ENCODE assay signal across 20 cellular contexts in genomic region chr1:187909382-187909781, GRCh38.
DNase-seq lines count a peak whose midpoint lies in the region; ATAC-seq, FAIRE-seq and TF ChIP-seq lines count a peak whose summit lies in the region.
"Had no signal": no experiment of that assay in that cellular context is flagged by ENCODE, and none has a peak within 500 bp of the region (broad histone marks: within the 10 kb centered on the region; RNA-seq: fewer than 3 reads in every experiment).

No MANE protein-coding gene starts in this region.

- no peaks in the 10 kb centered on the region for H3K27me3 Mint-ChIP-seq in WTC11 (ENCODE audit: low read depth)
- H3K27me3 Mint-ChIP-seq: CD4-positive, CD25-positive, alpha-beta regulatory T cell had no signal

- H3K4me1 Mint-ChIP-seq in WTC11, result peaks cover 31% of the 10 kb centered on the region
- H3K4me1 Mint-ChIP-seq: CD4-positive, CD25-positive, alpha-beta regulatory T cell had no signal

- no peak overlapping the region for H3K4me3 Mint-ChIP-seq in WTC11
- H3K4me3 Mint-ChIP-seq: CD4-positive, CD25-positive, alpha-beta regulatory T cell had no signal

- no peak overlapping the region for H2AFZ ChIP-seq in PC-9

- H3K9me3 ChIP-seq in PC-9 (ENCODE audit: insufficient read depth, low read depth), result no peaks in the 10 kb centered on the region
- H3K9me3 ChIP-seq: BE2C had no signal

- H3K27me3 ChIP-seq in foreskin keratinocyte, result no peaks in the 10 kb centered on the region
- no peaks in the 10 kb centered on the region for H3K27me3 ChIP-seq in PC-9 (ENCODE audit: insufficient read depth, low read depth)
- H3K27me3 ChIP-seq: BE2C had no signal

- H3K27ac ChIP-seq in foreskin keratinocyte (no peak overlapping the region), PC-9 (no peak overlapping the region)

- intact Hi-C loops in PC-9 (cut with micrococcal nuclease; ENCODE audit: unreplicated experiment), result no loop called here

- CTCF ChIA-PET in WTC11 (lab: Charles Lee) (interaction anchor here (1.2 kb wide), 1 partner anchor 19 kb away, joined by 4 read pairs; no protein-coding TSS in a partner anchor), PC-9 (lab: Charles Lee) (no interaction called here)

- no peaks in the 10 kb centered on the region for H3K4me1 ChIP-seq in foreskin keratinocyte
- H3K4me1 ChIP-seq in PC-9 (replicated peaks; ENCODE audit: insufficient read depth), result no peaks in the 10 kb centered on the region

- FAIRE-seq in D721Med (lab: Jason Lieb, UNC), result peak; percentile 80
- FAIRE-seq: A204.1, GM12892, GM18507 had no signal

- H3K4me2 ChIP-seq in PC-9, result no peak overlapping the region

- no TSS peak for BruUV-seq in PC-9 (replicated peaks; lab: Mats Ljungman, UMichigan)

- H4K20me1 ChIP-seq in PC-9 (ENCODE audit: insufficient read depth), result no peaks in the 10 kb centered on the region

- ATAC-seq in WTC11, result peak; percentile 48; the same call in 1 of the 2 replicates
- ATAC-seq in foreskin keratinocyte, result peak; percentile 55

- POLR2A ChIA-PET in WTC11 (lab: Charles Lee) (no interaction called here), PC-9 (lab: Charles Lee; ENCODE audit: unreplicated experiment) (no interaction called here)

- H3K36me3 ChIP-seq in PC-9 (ENCODE audit: low read depth), result no peaks in the 10 kb centered on the region
- H3K36me3 ChIP-seq: BE2C had no signal

- H3K36me3 Mint-ChIP-seq in WTC11, result no peaks in the 10 kb centered on the region
- H3K36me3 Mint-ChIP-seq: CD4-positive, CD25-positive, alpha-beta regulatory T cell had no signal

- H3F3A ChIP-seq in PC-9 (ENCODE audit: insufficient read depth, low read depth), result no peaks in the 10 kb centered on the region

- DNase-seq in D721Med (ENCODE audit: insufficient read length, low spot score) (no peak), HPDE6-E6E7 (ENCODE audit: extremely low spot score) (peak; percentile 50), WTC11 (ENCODE audit: low spot score) (no peak), foreskin keratinocyte (peak; percentile 4 to 26), globus pallidus (ENCODE audit: low spot score) (no peak), PC-9 (no peak)
- no peak for DNase-seq in stimulated activated CD4-positive, alpha-beta T cell treated with anti-CD3 and anti-CD28 coated beads, Interleukin-1b, Interleukin-23, amount 100 ng/mL, for 48 hours
- DNase-seq: ACHN; BE2C; C1 segment of cervical spinal cord; CD4-positive, CD25-positive, alpha-beta regulatory T cell; DMS 273 treated with DMSO at 0.1 percent for 48 hours; DMS79; GDM1; GOT3; H7; KG1 had no signal

- H3K9me3 Mint-ChIP-seq in WTC11, result no peaks in the 10 kb centered on the region

- H3K79me2 ChIP-seq in PC-9 (ENCODE audit: low read depth), result no peaks in the 10 kb centered on the region

- TF ChIP-seq CTCF in D721Med (IDR thresholded peaks at IDR 0.05; ENCODE audit: insufficient read depth, missing control alignments) (no peak), WTC11 (IDR thresholded peaks at IDR 0.05) (no peak), foreskin keratinocyte (conservative IDR thresholded peaks at IDR 0.05) (no peak), PC-9 (conservative IDR thresholded peaks at IDR 0.05) (no peak)

- no peaks in the 10 kb centered on the region; the same call in 1 of the 2 replicates for H3K9me2 ChIP-seq in PC-9 (ENCODE audit: insufficient read depth)

- H3K4me3 ChIP-seq in PC-9, result no peak overlapping the region

- H3K27ac Mint-ChIP-seq in WTC11, result peak overlapping the region; percentile 25; the same call in 1 of the 2 replicates
- H3K27ac Mint-ChIP-seq: CD4-positive, CD25-positive, alpha-beta regulatory T cell had no signal

TF ChIP-seq in WTC11, 78 proteins besides CTCF, POLR2A, EP300 and RAD21:
- TF ChIP-seq CREM (CRISPR knock-in tag; IDR thresholded peaks at IDR 0.05) (no peak), GRHL2 (CRISPR knock-in tag; IDR thresholded peaks at IDR 0.05; ENCODE audit: insufficient replicate concordance, severe bottlenecking) (no peak)

Comparison
In these comparisons a context has a peak if more than half of its experiments do, and no peak if none do; other contexts are left out.
1. DNase-seq: peak in HPDE6-E6E7 (single experiment) and foreskin keratinocyte (2 of 2); none in D721Med (single experiment), WTC11 (single experiment), stimulated activated CD4-positive, alpha-beta T cell treated with anti-CD3 and anti-CD28 coated beads, Interleukin-1b, Interleukin-23, amount 100 ng/mL, for 48 hours (single experiment), globus pallidus (single experiment) and PC-9 (0 of 2).